1 cellular context compared by ENCODE assay signal in genomic region chr12:123655420-123655819, GRCh38.
TF ChIP-seq lines count a peak whose summit lies in the region.

No MANE protein-coding gene starts in this region.

TF ChIP-seq in GM23338, 12 proteins besides CTCF, POLR2A, EP300 and RAD21 (continued from another document):
- TF ChIP-seq, protein P1, sequence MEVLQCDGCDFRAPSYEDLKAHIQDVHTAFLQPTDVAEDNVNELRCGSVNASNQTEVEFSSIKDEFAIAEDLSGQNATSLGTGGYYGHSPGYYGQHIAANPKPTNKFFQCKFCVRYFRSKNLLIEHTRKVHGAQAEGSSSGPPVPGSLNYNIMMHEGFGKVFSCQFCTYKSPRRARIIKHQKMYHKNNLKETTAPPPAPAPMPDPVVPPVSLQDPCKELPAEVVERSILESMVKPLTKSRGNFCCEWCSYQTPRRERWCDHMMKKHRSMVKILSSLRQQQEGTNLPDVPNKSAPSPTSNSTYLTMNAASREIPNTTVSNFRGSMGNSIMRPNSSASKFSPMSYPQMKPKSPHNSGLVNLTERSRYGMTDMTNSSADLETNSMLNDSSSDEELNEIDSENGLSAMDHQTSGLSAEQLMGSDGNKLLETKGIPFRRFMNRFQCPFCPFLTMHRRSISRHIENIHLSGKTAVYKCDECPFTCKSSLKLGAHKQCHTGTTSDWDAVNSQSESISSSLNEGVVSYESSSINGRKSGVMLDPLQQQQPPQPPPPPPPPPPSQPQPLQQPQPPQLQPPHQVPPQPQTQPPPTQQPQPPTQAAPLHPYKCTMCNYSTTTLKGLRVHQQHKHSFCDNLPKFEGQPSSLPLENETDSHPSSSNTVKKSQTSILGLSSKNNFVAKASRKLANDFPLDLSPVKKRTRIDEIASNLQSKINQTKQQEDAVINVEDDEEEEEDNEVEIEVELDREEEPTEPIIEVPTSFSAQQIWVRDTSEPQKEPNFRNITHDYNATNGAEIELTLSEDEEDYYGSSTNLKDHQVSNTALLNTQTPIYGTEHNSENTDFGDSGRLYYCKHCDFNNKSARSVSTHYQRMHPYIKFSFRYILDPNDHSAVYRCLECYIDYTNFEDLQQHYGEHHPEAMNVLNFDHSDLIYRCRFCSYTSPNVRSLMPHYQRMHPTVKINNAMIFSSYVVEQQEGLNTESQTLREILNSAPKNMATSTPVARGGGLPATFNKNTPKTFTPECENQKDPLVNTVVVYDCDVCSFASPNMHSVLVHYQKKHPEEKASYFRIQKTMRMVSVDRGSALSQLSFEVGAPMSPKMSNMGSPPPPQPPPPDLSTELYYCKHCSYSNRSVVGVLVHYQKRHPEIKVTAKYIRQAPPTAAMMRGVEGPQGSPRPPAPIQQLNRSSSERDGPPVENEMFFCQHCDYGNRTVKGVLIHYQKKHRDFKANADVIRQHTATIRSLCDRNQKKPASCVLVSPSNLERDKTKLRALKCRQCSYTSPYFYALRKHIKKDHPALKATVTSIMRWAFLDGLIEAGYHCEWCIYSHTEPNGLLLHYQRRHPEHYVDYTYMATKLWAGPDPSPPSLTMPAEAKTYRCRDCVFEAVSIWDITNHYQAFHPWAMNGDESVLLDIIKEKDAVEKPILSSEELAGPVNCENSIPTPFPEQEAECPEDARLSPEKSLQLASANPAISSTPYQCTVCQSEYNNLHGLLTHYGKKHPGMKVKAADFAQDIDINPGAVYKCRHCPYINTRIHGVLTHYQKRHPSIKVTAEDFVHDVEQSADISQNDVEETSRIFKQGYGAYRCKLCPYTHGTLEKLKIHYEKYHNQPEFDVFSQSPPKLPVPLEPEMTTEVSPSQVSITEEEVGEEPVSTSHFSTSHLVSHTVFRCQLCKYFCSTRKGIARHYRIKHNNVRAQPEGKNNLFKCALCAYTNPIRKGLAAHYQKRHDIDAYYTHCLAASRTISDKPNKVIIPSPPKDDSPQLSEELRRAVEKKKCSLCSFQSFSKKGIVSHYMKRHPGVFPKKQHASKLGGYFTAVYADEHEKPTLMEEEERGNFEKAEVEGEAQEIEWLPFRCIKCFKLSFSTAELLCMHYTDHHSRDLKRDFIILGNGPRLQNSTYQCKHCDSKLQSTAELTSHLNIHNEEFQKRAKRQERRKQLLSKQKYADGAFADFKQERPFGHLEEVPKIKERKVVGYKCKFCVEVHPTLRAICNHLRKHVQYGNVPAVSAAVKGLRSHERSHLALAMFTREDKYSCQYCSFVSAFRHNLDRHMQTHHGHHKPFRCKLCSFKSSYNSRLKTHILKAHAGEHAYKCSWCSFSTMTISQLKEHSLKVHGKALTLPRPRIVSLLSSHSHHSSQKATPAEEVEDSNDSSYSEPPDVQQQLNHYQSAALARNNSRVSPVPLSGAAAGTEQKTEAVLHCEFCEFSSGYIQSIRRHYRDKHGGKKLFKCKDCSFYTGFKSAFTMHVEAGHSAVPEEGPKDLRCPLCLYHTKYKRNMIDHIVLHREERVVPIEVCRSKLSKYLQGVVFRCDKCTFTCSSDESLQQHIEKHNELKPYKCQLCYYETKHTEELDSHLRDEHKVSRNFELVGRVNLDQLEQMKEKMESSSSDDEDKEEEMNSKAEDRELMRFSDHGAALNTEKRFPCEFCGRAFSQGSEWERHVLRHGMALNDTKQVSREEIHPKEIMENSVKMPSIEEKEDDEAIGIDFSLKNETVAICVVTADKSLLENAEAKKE (CRISPR knock-in tag; IDR thresholded peaks at IDR 0.05): no peak
- TF ChIP-seq, protein P2, sequence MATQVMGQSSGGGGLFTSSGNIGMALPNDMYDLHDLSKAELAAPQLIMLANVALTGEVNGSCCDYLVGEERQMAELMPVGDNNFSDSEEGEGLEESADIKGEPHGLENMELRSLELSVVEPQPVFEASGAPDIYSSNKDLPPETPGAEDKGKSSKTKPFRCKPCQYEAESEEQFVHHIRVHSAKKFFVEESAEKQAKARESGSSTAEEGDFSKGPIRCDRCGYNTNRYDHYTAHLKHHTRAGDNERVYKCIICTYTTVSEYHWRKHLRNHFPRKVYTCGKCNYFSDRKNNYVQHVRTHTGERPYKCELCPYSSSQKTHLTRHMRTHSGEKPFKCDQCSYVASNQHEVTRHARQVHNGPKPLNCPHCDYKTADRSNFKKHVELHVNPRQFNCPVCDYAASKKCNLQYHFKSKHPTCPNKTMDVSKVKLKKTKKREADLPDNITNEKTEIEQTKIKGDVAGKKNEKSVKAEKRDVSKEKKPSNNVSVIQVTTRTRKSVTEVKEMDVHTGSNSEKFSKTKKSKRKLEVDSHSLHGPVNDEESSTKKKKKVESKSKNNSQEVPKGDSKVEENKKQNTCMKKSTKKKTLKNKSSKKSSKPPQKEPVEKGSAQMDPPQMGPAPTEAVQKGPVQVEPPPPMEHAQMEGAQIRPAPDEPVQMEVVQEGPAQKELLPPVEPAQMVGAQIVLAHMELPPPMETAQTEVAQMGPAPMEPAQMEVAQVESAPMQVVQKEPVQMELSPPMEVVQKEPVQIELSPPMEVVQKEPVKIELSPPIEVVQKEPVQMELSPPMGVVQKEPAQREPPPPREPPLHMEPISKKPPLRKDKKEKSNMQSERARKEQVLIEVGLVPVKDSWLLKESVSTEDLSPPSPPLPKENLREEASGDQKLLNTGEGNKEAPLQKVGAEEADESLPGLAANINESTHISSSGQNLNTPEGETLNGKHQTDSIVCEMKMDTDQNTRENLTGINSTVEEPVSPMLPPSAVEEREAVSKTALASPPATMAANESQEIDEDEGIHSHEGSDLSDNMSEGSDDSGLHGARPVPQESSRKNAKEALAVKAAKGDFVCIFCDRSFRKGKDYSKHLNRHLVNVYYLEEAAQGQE (IDR thresholded peaks at IDR 0.05; ENCODE audit: unreplicated experiment): no peak
- no peak for TF ChIP-seq EZH2 (IDR thresholded peaks at IDR 0.05; ENCODE audit: low read depth, unreplicated experiment)
- TF ChIP-seq EZH2phosphoT487 (IDR thresholded peaks at IDR 0.05; ENCODE audit: unreplicated experiment): no peak
- TF ChIP-seq ZNF331 (CRISPR knock-in tag; IDR thresholded peaks at IDR 0.05; ENCODE audit: low read depth): no peak
